ENCODE assay signal across 9 cellular contexts in genomic region chr7:127584648-127585043, GRCh38. TPM values are rescaled to one million over a fixed set of nuclear protein-coding genes. Genes with fewer than 3 reads are reported as not detected.
DNase-seq lines count a peak whose midpoint lies in the region; ATAC-seq and TF ChIP-seq lines count a peak whose summit lies in the region.
"Had no signal": no experiment of that assay in that cellular context is flagged by ENCODE, and none has a peak within 500 bp of the region (broad histone marks: within the 10 kb centered on the region; RNA-seq: fewer than 3 reads in every experiment).

No MANE protein-coding gene starts in this region.

- intact Hi-C loops in sigmoid colon (cut with DNase I), result loop anchor here (2.0 to 10.0 kb wide), 4 partner anchors 192 to 823 kb away; partner anchors contain the start of genes IMPDH1, LRRC4 and ZNF800

- peak overlapping the region; percentile 88 to 96 (median 92) for H3K27ac ChIP-seq in sigmoid colon

- 21 to 35% methylated on average over 12 of the region's 12 CpGs for WGBS in sigmoid colon, 2 donors

- TF ChIP-seq CTCF in GM12875 (IDR thresholded peaks at IDR 0.05; ENCODE audit: borderline replicate concordance, insufficient read depth, low read depth, low read length) (no peak), fibroblast of villous mesenchyme (IDR thresholded peaks at IDR 0.05; ENCODE audit: insufficient read depth, low read depth, low read length) (no peak), sigmoid colon (IDR thresholded peaks at IDR 0.05) (no peak)

- H3K4me3 ChIP-seq in GM12875 (ENCODE audit: low read depth, low read length) (peak overlapping the region; percentile 87), fibroblast of villous mesenchyme (ENCODE audit: low read depth, low read length) (peak overlapping the region; percentile 88), sigmoid colon (peak overlapping the region; percentile 83 to 91 (median 85))

- H3K27me3 ChIP-seq in sigmoid colon, result no peaks in the 10 kb centered on the region

- peaks cover 77 to 83% (median 80%) of the 10 kb centered on the region in 3 donors for H3K4me1 Mint-ChIP-seq in T-cell

- DNase-seq in T-cell (no peak), fibroblast of villous mesenchyme (ENCODE audit: low read depth) (no peak), sigmoid colon (no peak), pons (ENCODE audit: low spot score) (no peak), COLO829 (ENCODE audit: low spot score) (no peak), SW480 (ENCODE audit: low spot score) (no peak)

- no peaks in the 10 kb centered on the region for H3K9me3 ChIP-seq in sigmoid colon

- POLR2A ChIA-PET in T-cell (lab: Charles Lee), result no interaction called here

- H3K9me3 Mint-ChIP-seq in T-cell, result no peaks in the 10 kb centered on the region

- no peaks in the 10 kb centered on the region for H3K27me3 Mint-ChIP-seq in T-cell

- ATAC-seq in T-cell (replicated peaks in 1 of 4) (no peak), GM21367 (IDR thresholded peaks at IDR 0.05; ENCODE audit: unreplicated experiment) (no peak)

- no peak for TF ChIP-seq POLR2A in sigmoid colon (IDR thresholded peaks at IDR 0.05)

- H3K4me1 ChIP-seq in sigmoid colon, result peaks cover 0 to 72% (median 67%) of the 10 kb centered on the region in 4 donors

- peaks cover 30% of the 10 kb centered on the region for H3K36me3 Mint-ChIP-seq in T-cell

- H3K27ac Mint-ChIP-seq in T-cell, result peak overlapping the region in 1 of 2 donors; percentile 93

- TF ChIP-seq EP300 in sigmoid colon (IDR thresholded peaks at IDR 0.05), result no peak

- peaks cover 12 to 35% (median 25%) of the 10 kb centered on the region in 4 donors for H3K36me3 ChIP-seq in sigmoid colon

- CTCF ChIA-PET in T-cell (lab: Charles Lee), result interaction anchor here in 1 of 2 donors (0.9 kb wide), 1 partner anchor 875 kb away, joined by 3 read pairs; no protein-coding TSS in a partner anchor

- peak overlapping the region; percentile 86 to 91 (median 90) for H3K4me3 Mint-ChIP-seq in T-cell

RNA-seq across cellular contexts. Expression of gene GCC1, which starts 0.8 kb away (rescaled TPM):
- total RNA-seq in T-cell, result 10 to 100 TPM; 23.8 to 29.9 (median 27.1) TPM
- total RNA-seq in fibroblast of villous mesenchyme, result 17.1 and 19.0 TPM in 2 replicates
- total RNA-seq in sigmoid colon, result 10 to 100 TPM in 2 of 4 donors, 1 to 10 TPM in 2; 8.7 to 13.8 (median 11.3) TPM
- 10 to 100 TPM in 2 of 3 donors, 1 to 10 TPM in 1; 7.2 to 19.2 (median 12.2) TPM for polyA plus RNA-seq in sigmoid colon

RNA-seq across cellular contexts. Expression of gene ARF5, which starts 3.6 kb away (rescaled TPM):
- total RNA-seq in T-cell, result 100 to 1,000 TPM in 3 of 5 donors, 10 to 100 TPM in 2; 90.0 to 106 (median 102) TPM
- 75.6 and 83.1 TPM in 2 replicates for total RNA-seq in fibroblast of villous mesenchyme
- 100 to 1,000 TPM in 3 of 4 donors, 10 to 100 TPM in 1; 86.4 to 156 (median 138) TPM for total RNA-seq in sigmoid colon
- 100 to 1,000 TPM; 183 to 282 (median 210) TPM for polyA plus RNA-seq in sigmoid colon

RNA-seq across cellular contexts. Expression of gene FSCN3, which starts 8.9 kb away (rescaled TPM):
- 1 to 10 TPM; 2.6 to 4.8 (median 3.9) TPM for total RNA-seq in T-cell
- 0.43 and 0.97 TPM in 2 replicates for total RNA-seq in fibroblast of villous mesenchyme
- 1 to 10 TPM in 1 of 4 donors, not detected in 3; 4.4 TPM for total RNA-seq in sigmoid colon
- polyA plus RNA-seq in sigmoid colon, result under 1 TPM in 1 of 3 donors, not detected in 2; 0.22 TPM

RNA-seq across cellular contexts. Expression of gene PAX4, which starts 33.3 kb away (rescaled TPM):
- total RNA-seq in T-cell (not detected), fibroblast of villous mesenchyme (not detected in 2 replicates), sigmoid colon (not detected)
- 1 to 10 TPM in 1 of 3 donors, under 1 TPM in 2; 0.13 to 1.2 (median 0.46) TPM for polyA plus RNA-seq in sigmoid colon
- total RNA-seq: renal cortical epithelial cell had no signal
